7 cellular contexts compared by ENCODE assay signal in genomic region chr9:89343802-89344201, GRCh38. TPM values are rescaled to one million over a fixed set of nuclear protein-coding genes. Genes with fewer than 3 reads are reported as not detected.
DNase-seq lines count a peak whose midpoint lies in the region; ATAC-seq lines count a peak whose summit lies in the region.
"Not testable (repeated sequence)": the region's sequence is repeated elsewhere in the genome, so short reads cannot be mapped to it uniquely, and the experiment has no call there.

No MANE protein-coding gene starts in this region.

- peak in 2 of 3 donors; percentile 26 to 57 for DNase-seq in CD4-positive, CD25-positive, alpha-beta regulatory T cell
- DNase-seq in T-cell; activated CD4-positive, alpha-beta T cell treated with anti-CD3 and anti-CD28 coated beads for 36 hours; activated T-cell treated with anti-CD3 and anti-CD28 coated beads, Interleukin-2, amount 50 U/mL, for 24 hours; memory B cell (ENCODE audit: low spot score in 2 of 2); stimulated activated effector memory CD8-positive, alpha-beta T cell treated with anti-CD3 and anti-CD28 coated beads, Interleukin-12 subunit alpha, Interleukin-12 subunit beta, amount 100 ng/mL, for 72 hours (ENCODE audit: low spot score in 2 of 2): not testable (repeated sequence)

- peak overlapping the region in 1 of 4 donors; percentile 2 for H3K4me3 Mint-ChIP-seq in CD4-positive, CD25-positive, alpha-beta regulatory T cell
- H3K4me3 Mint-ChIP-seq in T-cell; activated CD4-positive, alpha-beta T cell treated with anti-CD3 and anti-CD28 coated beads for 36 hours; activated T-cell treated with anti-CD3 and anti-CD28 coated beads, Interleukin-2, amount 50 U/mL, for 24 hours; activated naive CD4-positive, alpha-beta T cell treated with anti-CD3 and anti-CD28 coated beads, Interleukin-2, amount 50 U/mL, for 24 hours; memory B cell; stimulated activated effector memory CD8-positive, alpha-beta T cell treated with anti-CD3 and anti-CD28 coated beads, Interleukin-12 subunit alpha, Interleukin-12 subunit beta, amount 100 ng/mL, for 72 hours: not testable (repeated sequence)

- H3K9me3 ChIP-seq in CD4-positive, CD25-positive, alpha-beta regulatory T cell (ENCODE audit: control insufficient read depth in 2 of 2, low read length in 2 of 2) = not testable (repeated sequence)

- H3K4me1 Mint-ChIP-seq in CD4-positive, CD25-positive, alpha-beta regulatory T cell = peaks cover 16 to 35% (median 30%) of the 10 kb centered on the region in 4 donors
- H3K4me1 Mint-ChIP-seq in T-cell = peaks cover 13 to 27% (median 20%) of the 10 kb centered on the region in 3 donors
- H3K4me1 Mint-ChIP-seq in activated CD4-positive, alpha-beta T cell treated with anti-CD3 and anti-CD28 coated beads for 36 hours = peaks cover 50% of the 10 kb centered on the region
- peaks cover 63% of the 10 kb centered on the region for H3K4me1 Mint-ChIP-seq in activated T-cell treated with anti-CD3 and anti-CD28 coated beads, Interleukin-2, amount 50 U/mL, for 24 hours (ENCODE audit: low read depth)
- peaks cover 47% of the 10 kb centered on the region for H3K4me1 Mint-ChIP-seq in activated naive CD4-positive, alpha-beta T cell treated with anti-CD3 and anti-CD28 coated beads, Interleukin-2, amount 50 U/mL, for 24 hours
- H3K4me1 Mint-ChIP-seq in memory B cell = not testable (repeated sequence)
- H3K4me1 Mint-ChIP-seq in stimulated activated effector memory CD8-positive, alpha-beta T cell treated with anti-CD3 and anti-CD28 coated beads, Interleukin-12 subunit alpha, Interleukin-12 subunit beta, amount 100 ng/mL, for 72 hours = peaks cover 33% of the 10 kb centered on the region

- H3K4me3 ChIP-seq in CD4-positive, CD25-positive, alpha-beta regulatory T cell (ENCODE audit: low read depth, low read length) = not testable (repeated sequence)

- intact Hi-C loops in activated CD4-positive, alpha-beta T cell treated with anti-CD3 and anti-CD28 coated beads for 36 hours (cut with DNase I, micrococcal nuclease) = not testable (repeated sequence)

- peak overlapping the region; percentile 12 to 77 (median 52) for H3K27ac Mint-ChIP-seq in CD4-positive, CD25-positive, alpha-beta regulatory T cell
- H3K27ac Mint-ChIP-seq in T-cell (peak overlapping the region; percentile 5 to 7), memory B cell (peak overlapping the region; percentile 41)
- peak overlapping the region; percentile 47 for H3K27ac Mint-ChIP-seq in activated CD4-positive, alpha-beta T cell treated with anti-CD3 and anti-CD28 coated beads for 36 hours
- H3K27ac Mint-ChIP-seq in activated T-cell treated with anti-CD3 and anti-CD28 coated beads, Interleukin-2, amount 50 U/mL, for 24 hours = peak overlapping the region; percentile 75
- peak overlapping the region; percentile 7 for H3K27ac Mint-ChIP-seq in activated naive CD4-positive, alpha-beta T cell treated with anti-CD3 and anti-CD28 coated beads, Interleukin-2, amount 50 U/mL, for 24 hours
- H3K27ac Mint-ChIP-seq in stimulated activated effector memory CD8-positive, alpha-beta T cell treated with anti-CD3 and anti-CD28 coated beads, Interleukin-12 subunit alpha, Interleukin-12 subunit beta, amount 100 ng/mL, for 72 hours = peak overlapping the region; percentile 10

- POLR2A ChIA-PET in T-cell (lab: Charles Lee); activated CD4-positive, alpha-beta T cell treated with anti-CD3 and anti-CD28 coated beads for 36 hours (lab: Charles Lee): not testable (repeated sequence)

- H3K27me3 ChIP-seq in CD4-positive, CD25-positive, alpha-beta regulatory T cell (ENCODE audit: control insufficient read depth, insufficient read depth, low read length) = not testable (repeated sequence)

- peaks cover 96% of the 10 kb centered on the region for H3K36me3 ChIP-seq in CD4-positive, CD25-positive, alpha-beta regulatory T cell (ENCODE audit: control insufficient read depth, insufficient read depth, low read length)

- ATAC-seq in CD4-positive, CD25-positive, alpha-beta regulatory T cell (ENCODE audit: low read depth in 2 of 2) = peak; percentile 28
- not testable (repeated sequence) for ATAC-seq in T-cell (replicated peaks in 1 of 4); activated CD4-positive, alpha-beta T cell treated with anti-CD3 and anti-CD28 coated beads for 36 hours; memory B cell (ENCODE audit: low read depth)
- ATAC-seq in stimulated activated effector memory CD8-positive, alpha-beta T cell treated with anti-CD3 and anti-CD28 coated beads, Interleukin-12 subunit alpha, Interleukin-12 subunit beta, amount 100 ng/mL, for 72 hours = peak; percentile 49

- H3K9me3 Mint-ChIP-seq in CD4-positive, CD25-positive, alpha-beta regulatory T cell; T-cell; activated CD4-positive, alpha-beta T cell treated with anti-CD3 and anti-CD28 coated beads for 36 hours (ENCODE audit: low read depth); activated T-cell treated with anti-CD3 and anti-CD28 coated beads, Interleukin-2, amount 50 U/mL, for 24 hours; activated naive CD4-positive, alpha-beta T cell treated with anti-CD3 and anti-CD28 coated beads, Interleukin-2, amount 50 U/mL, for 24 hours; memory B cell; stimulated activated effector memory CD8-positive, alpha-beta T cell treated with anti-CD3 and anti-CD28 coated beads, Interleukin-12 subunit alpha, Interleukin-12 subunit beta, amount 100 ng/mL, for 72 hours: not testable (repeated sequence)

- H3K27me3 Mint-ChIP-seq in CD4-positive, CD25-positive, alpha-beta regulatory T cell; T-cell; activated CD4-positive, alpha-beta T cell treated with anti-CD3 and anti-CD28 coated beads for 36 hours; activated T-cell treated with anti-CD3 and anti-CD28 coated beads, Interleukin-2, amount 50 U/mL, for 24 hours; activated naive CD4-positive, alpha-beta T cell treated with anti-CD3 and anti-CD28 coated beads, Interleukin-2, amount 50 U/mL, for 24 hours; memory B cell: not testable (repeated sequence)

- not testable (repeated sequence) for H3K27ac ChIP-seq in CD4-positive, CD25-positive, alpha-beta regulatory T cell (ENCODE audit: insufficient read depth, low read length, poor library complexity, severe bottlenecking)

- CTCF ChIA-PET in T-cell (lab: Charles Lee) = interaction anchor here in 1 of 2 donors (0.6 kb wide), 1 partner anchor 14 kb away, joined by 3 read pairs; no protein-coding TSS in a partner anchor
- CTCF ChIA-PET in activated CD4-positive, alpha-beta T cell treated with anti-CD3 and anti-CD28 coated beads for 36 hours (lab: Charles Lee) = interaction anchor here (1.5 kb wide), 1 partner anchor 14 kb away, joined by 5 read pairs; no protein-coding TSS in a partner anchor

- H3K36me3 Mint-ChIP-seq in CD4-positive, CD25-positive, alpha-beta regulatory T cell = peaks cover 74% of the 10 kb centered on the region
- H3K36me3 Mint-ChIP-seq in T-cell (peaks cover 83% of the 10 kb centered on the region), memory B cell (peaks cover 67% of the 10 kb centered on the region)
- H3K36me3 Mint-ChIP-seq in activated CD4-positive, alpha-beta T cell treated with anti-CD3 and anti-CD28 coated beads for 36 hours (ENCODE audit: low read depth) = peaks cover 75% of the 10 kb centered on the region
- H3K36me3 Mint-ChIP-seq in activated T-cell treated with anti-CD3 and anti-CD28 coated beads, Interleukin-2, amount 50 U/mL, for 24 hours (ENCODE audit: low read depth) = peaks cover 99% of the 10 kb centered on the region
- H3K36me3 Mint-ChIP-seq in activated naive CD4-positive, alpha-beta T cell treated with anti-CD3 and anti-CD28 coated beads, Interleukin-2, amount 50 U/mL, for 24 hours = peaks cover 44% of the 10 kb centered on the region
- peaks cover 100% of the 10 kb centered on the region for H3K36me3 Mint-ChIP-seq in stimulated activated effector memory CD8-positive, alpha-beta T cell treated with anti-CD3 and anti-CD28 coated beads, Interleukin-12 subunit alpha, Interleukin-12 subunit beta, amount 100 ng/mL, for 72 hours

- not testable (repeated sequence) for H3K4me1 ChIP-seq in CD4-positive, CD25-positive, alpha-beta regulatory T cell (ENCODE audit: control insufficient read depth, insufficient read depth, low read length, poor library complexity, severe bottlenecking)

RNA-seq across cellular contexts. Expression of gene SECISBP2, which starts 25.5 kb away (rescaled TPM):
- total RNA-seq in CD4-positive, CD25-positive, alpha-beta regulatory T cell = 129 TPM
- polyA plus RNA-seq in CD4-positive, CD25-positive, alpha-beta regulatory T cell = 10 to 100 TPM; 19.2 to 38.3 (median 24.7) TPM
- total RNA-seq in T-cell = 100 to 1,000 TPM in 2 of 5 donors, 10 to 100 TPM in 3; 78.8 to 132 (median 87.5) TPM
- 10 to 100 TPM; 38.6 to 49.9 TPM for total RNA-seq in activated CD4-positive, alpha-beta T cell treated with anti-CD3 and anti-CD28 coated beads for 36 hours

RNA-seq across cellular contexts. Expression of gene CKS2, which starts 32.8 kb away (rescaled TPM):
- 35.2 TPM for total RNA-seq in CD4-positive, CD25-positive, alpha-beta regulatory T cell
- 10 to 100 TPM; 28.6 to 53.0 (median 44.0) TPM for polyA plus RNA-seq in CD4-positive, CD25-positive, alpha-beta regulatory T cell
- total RNA-seq in T-cell = 10 to 100 TPM in 1 of 5 donors, 1 to 10 TPM in 4; 8.6 to 13.1 (median 9.2) TPM
- 100 to 1,000 TPM; 236 to 256 TPM for total RNA-seq in activated CD4-positive, alpha-beta T cell treated with anti-CD3 and anti-CD28 coated beads for 36 hours

Comparison
In these comparisons a context has a peak if more than half of its experiments do, and no peak if none do; other contexts are left out.
1. H3K27ac Mint-ChIP-seq: peak in every context shown above with its lines; median percentile 75 in activated T-cell treated with anti-CD3 and anti-CD28 coated beads, Interleukin-2, amount 50 U/mL, for 24 hours; 52 in CD4-positive, CD25-positive, alpha-beta regulatory T cell; 47 in activated CD4-positive, alpha-beta T cell treated with anti-CD3 and anti-CD28 coated beads for 36 hours; 41 in memory B cell; 10 in stimulated activated effector memory CD8-positive, alpha-beta T cell treated with anti-CD3 and anti-CD28 coated beads, Interleukin-12 subunit alpha, Interleukin-12 subunit beta, amount 100 ng/mL, for 72 hours; 7 in activated naive CD4-positive, alpha-beta T cell treated with anti-CD3 and anti-CD28 coated beads, Interleukin-2, amount 50 U/mL, for 24 hours; 6 in T-cell.